In genomic region chr11:76067099-76067498, GRCh38 we compare ENCODE assay signal across 35 cellular contexts.
DNase-seq lines count a peak whose midpoint lies in the region; ATAC-seq and TF ChIP-seq lines count a peak whose summit lies in the region.
"Had no signal": no experiment of that assay in that cellular context is flagged by ENCODE, and none has a peak within 500 bp of the region (broad histone marks: within the 10 kb centered on the region; RNA-seq: fewer than 3 reads in every experiment).

No MANE protein-coding gene starts in this region.

- no peak overlapping the region for H3K4me3 Mint-ChIP-seq in T-helper 17 cell
- H3K4me3 Mint-ChIP-seq in stimulated activated memory B cell treated with anti-CD40 and anti-IgM and Interleukin-4, amounts not matched to agents 10 μg/mL and 1 μg/mL and 100 μg/mL, for 72 hours = no peak overlapping the region
- H3K4me3 Mint-ChIP-seq: activated naive CD8-positive, alpha-beta T cell treated with anti-CD3 and anti-CD28 coated beads for 36 hours; dendritic cell treated with granulocyte-macrophage colony-stimulating factor and Interleukin-4, amounts not matched to agents 40 ng/mL and 50 ng/mL, for 4 days; endodermal cell; IgD-negative memory B cell had no signal

- TF ChIP-seq POLR2A in upper lobe of left lung (IDR thresholded peaks at IDR 0.05) = no peak

- POLR2A ChIA-PET in GM10248 (lab: Yijun Ruan, JAX) = no interaction called here

- DNase-seq in GM03348 (ENCODE audit: low spot score) (peak; percentile 11), T-helper 17 cell (no peak), fibroblast of mammary gland (ENCODE audit: low read depth) (peak; percentile 37), GM10248 (ENCODE audit: extremely low spot score) (no peak), upper lobe of left lung (no peak), NCI-H146 treated with DMSO at 0.1 percent for 48 hours (lab: John Stamatoyannopoulos, UW; ENCODE audit: unreplicated experiment) (no peak)
- DNase-seq: ACHN; activated CD4-positive, alpha-beta T cell treated with anti-CD3 and anti-CD28 coated beads, Interleukin-2, amount 50 U/mL, for 1 hour; activated CD4-positive, CD25-positive, alpha-beta regulatory T cell; activated effector memory CD4-positive, alpha-beta T cell treated with anti-CD3 and anti-CD28 coated beads, Interleukin-2, amount 50 U/mL, for 16 hours; activated naive CD8-positive, alpha-beta T cell treated with anti-CD3 and anti-CD28 coated beads for 36 hours; activated T-cell treated with anti-CD3 and anti-CD28 coated beads, Interleukin-2, amount 50 U/mL, for 1 hour; aorta; DMS153; endodermal cell; esophagus squamous epithelium; mesenchymal stem cell; NCI-H1092 treated with DMSO at 0.1 percent for 48 hours; NCI-H187; NCI-H2171; NCI-H510A; posterior cingulate gyrus; right lobe of liver; SJCRH30; stimulated activated CD4-positive, alpha-beta T cell treated with anti-CD3 and anti-CD28 coated beads, Interleukin-12 subunit alpha, Interleukin-12 subunit beta, amount 100 ng/mL, for 4 hours; stimulated activated CD4-positive, alpha-beta T cell treated with anti-CD3 and anti-CD28 coated beads, Interleukin-2, amount 100 ng/mL, for 48 hours; stomach; T-helper 1 cell; uterus had no signal

- H3K4me1 ChIP-seq in upper lobe of left lung = peaks cover 0 to 15% (median 6%) of the 10 kb centered on the region in 4 donors
- H3K4me1 ChIP-seq: BLaER1, esophagus squamous epithelium, right lobe of liver, SJCRH30, stomach, uterus had no signal

- no peak overlapping the region for H3K27ac ChIP-seq in upper lobe of left lung
- H3K27ac ChIP-seq: BLaER1, esophagus squamous epithelium, hepatocyte, right lobe of liver, SJCRH30, stomach, uterus had no signal

- no peaks in the 10 kb centered on the region for H3K9me3 ChIP-seq in T-helper 17 cell (ENCODE audit: control insufficient read depth, low read length, poor library complexity, severe bottlenecking)
- no peaks in the 10 kb centered on the region for H3K9me3 ChIP-seq in upper lobe of left lung
- H3K9me3 ChIP-seq: BLaER1, esophagus squamous epithelium, right lobe of liver, SJCRH30, stomach, uterus had no signal

- ATAC-seq in T-helper 17 cell (no peak), upper lobe of left lung (ENCODE audit: low FRiP score in 2 of 2) (no peak)
- no peak for ATAC-seq in stimulated activated memory B cell treated with anti-CD40 and anti-IgM and Interleukin-4, amounts not matched to agents 10 μg/mL and 1 μg/mL and 100 μg/mL, for 72 hours
- ATAC-seq: HCT116, right lobe of liver had no signal

- H3K36me3 ChIP-seq in upper lobe of left lung = peaks cover 0 to 24% (median 3%) of the 10 kb centered on the region in 4 donors
- H3K36me3 ChIP-seq: SJCRH30, uterus had no signal

- no peak for TF ChIP-seq EP300 in upper lobe of left lung (IDR thresholded peaks at IDR 0.05)

- CTCF ChIA-PET in GM10248 (lab: Yijun Ruan, JAX) = no interaction called here

- no peak for TF ChIP-seq CTCF in fibroblast of mammary gland (conservative IDR thresholded peaks at IDR 0.05; ENCODE audit: control insufficient read depth, insufficient read depth, low read depth, low read length)
- no peak for TF ChIP-seq CTCF in GM10248 (IDR thresholded peaks at IDR 0.05; ENCODE audit: control extremely low read depth, extremely low read depth, low read depth, missing control alignments)
- TF ChIP-seq CTCF in upper lobe of left lung (IDR thresholded peaks at IDR 0.05) = no peak

- H3K4me3 ChIP-seq in fibroblast of mammary gland (ENCODE audit: control insufficient read depth, low read depth, low read length) (no peak overlapping the region), upper lobe of left lung (no peak overlapping the region)
- H3K4me3 ChIP-seq: BLaER1, esophagus squamous epithelium, hepatocyte, right lobe of liver, SJCRH30, stomach, uterus had no signal

- no peaks in the 10 kb centered on the region for H3K27me3 ChIP-seq in upper lobe of left lung
- H3K27me3 ChIP-seq: BLaER1, esophagus squamous epithelium, hepatocyte, right lobe of liver, SJCRH30, stomach, uterus had no signal

- H3K4me1 Mint-ChIP-seq in T-helper 17 cell = peaks cover 5% of the 10 kb centered on the region
- peaks cover 35% of the 10 kb centered on the region for H3K4me1 Mint-ChIP-seq in stimulated activated memory B cell treated with anti-CD40 and anti-IgM and Interleukin-4, amounts not matched to agents 10 μg/mL and 1 μg/mL and 100 μg/mL, for 72 hours

- peak overlapping the region; percentile 59 for H3K27ac Mint-ChIP-seq in T-helper 17 cell
- H3K27ac Mint-ChIP-seq in stimulated activated memory B cell treated with anti-CD40 and anti-IgM and Interleukin-4, amounts not matched to agents 10 μg/mL and 1 μg/mL and 100 μg/mL, for 72 hours = peak overlapping the region; percentile 25
- H3K27ac Mint-ChIP-seq: activated naive CD8-positive, alpha-beta T cell treated with anti-CD3 and anti-CD28 coated beads for 36 hours; dendritic cell treated with granulocyte-macrophage colony-stimulating factor and Interleukin-4, amounts not matched to agents 40 ng/mL and 50 ng/mL, for 4 days; endodermal cell; IgD-negative memory B cell had no signal

- H3K9me3 Mint-ChIP-seq in stimulated activated memory B cell treated with anti-CD40 and anti-IgM and Interleukin-4, amounts not matched to agents 10 μg/mL and 1 μg/mL and 100 μg/mL, for 72 hours = peaks cover 2% of the 10 kb centered on the region
- H3K9me3 Mint-ChIP-seq: activated naive CD8-positive, alpha-beta T cell treated with anti-CD3 and anti-CD28 coated beads for 36 hours; dendritic cell treated with granulocyte-macrophage colony-stimulating factor and Interleukin-4, amounts not matched to agents 40 ng/mL and 50 ng/mL, for 4 days; endodermal cell; IgD-negative memory B cell had no signal

- peaks cover 8% of the 10 kb centered on the region for H3K36me3 Mint-ChIP-seq in T-helper 17 cell (ENCODE audit: low read depth)
- H3K36me3 Mint-ChIP-seq in stimulated activated memory B cell treated with anti-CD40 and anti-IgM and Interleukin-4, amounts not matched to agents 10 μg/mL and 1 μg/mL and 100 μg/mL, for 72 hours = peaks cover 63% of the 10 kb centered on the region

- WGBS in upper lobe of left lung, 2 donors = 100% methylated on average over 2 of the region's 2 CpGs

- H3K27me3 Mint-ChIP-seq in T-helper 17 cell = no peaks in the 10 kb centered on the region
- no peaks in the 10 kb centered on the region for H3K27me3 Mint-ChIP-seq in stimulated activated memory B cell treated with anti-CD40 and anti-IgM and Interleukin-4, amounts not matched to agents 10 μg/mL and 1 μg/mL and 100 μg/mL, for 72 hours
- H3K27me3 Mint-ChIP-seq: activated naive CD8-positive, alpha-beta T cell treated with anti-CD3 and anti-CD28 coated beads for 36 hours; dendritic cell treated with granulocyte-macrophage colony-stimulating factor and Interleukin-4, amounts not matched to agents 40 ng/mL and 50 ng/mL, for 4 days; IgD-negative memory B cell had no signal

Comparison
In these comparisons a context has a peak if more than half of its experiments do, and no peak if none do; other contexts are left out.
1. DNase-seq: peak in GM03348 (single experiment) and fibroblast of mammary gland (single experiment); none in T-helper 17 cell (0 of 3), GM10248 (single experiment), upper lobe of left lung (0 of 2) and NCI-H146 treated with DMSO at 0.1 percent for 48 hours (single experiment).